In the genomic region with DNA sequence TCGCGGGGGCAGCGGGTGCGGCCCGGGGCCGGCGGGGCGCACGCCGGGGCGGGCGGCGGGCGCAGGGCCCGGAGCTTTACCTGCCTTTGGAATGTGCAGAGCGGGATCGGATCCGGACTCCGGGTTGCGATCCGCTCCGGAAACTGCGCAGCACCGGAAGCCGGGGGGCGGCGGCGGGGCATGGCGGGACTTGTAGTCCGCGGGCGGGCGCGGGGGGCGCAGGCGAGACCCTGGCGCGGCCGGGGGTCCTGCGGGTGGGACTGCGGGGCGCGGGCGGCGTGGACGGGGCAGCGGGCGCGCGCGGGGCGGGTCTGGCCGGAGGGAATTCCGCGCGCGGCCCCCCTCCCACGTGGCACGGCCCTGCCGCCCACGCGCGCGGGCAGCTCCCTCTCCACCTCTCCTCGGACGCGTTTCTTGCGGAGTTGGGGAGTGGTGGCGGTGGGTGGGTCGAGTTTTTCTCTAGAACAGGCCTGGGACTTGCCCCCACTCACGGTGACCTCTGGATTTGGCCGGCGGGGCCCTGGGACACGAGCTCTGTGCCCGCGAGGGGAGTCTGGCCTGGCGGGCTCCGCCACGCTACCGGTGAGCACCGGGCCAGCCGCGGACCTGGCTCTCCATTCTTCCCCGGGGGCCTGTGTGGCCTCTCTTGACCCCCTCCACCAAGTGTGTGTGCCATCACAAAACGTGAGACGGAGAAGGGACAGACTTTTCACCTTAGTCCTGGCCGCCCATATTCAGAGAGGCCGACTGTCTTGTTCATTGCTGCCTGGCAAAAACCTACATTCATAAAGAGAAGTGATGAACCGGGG, we compare ENCODE assay signal across 8 cellular contexts. TPM values are rescaled to one million over a fixed set of nuclear protein-coding genes. Genes with fewer than 3 reads are reported as not detected.
DNase-seq lines count a peak whose midpoint lies in the region; ATAC-seq, FAIRE-seq and TF ChIP-seq lines count a peak whose summit lies in the region.

A gene with protein sequence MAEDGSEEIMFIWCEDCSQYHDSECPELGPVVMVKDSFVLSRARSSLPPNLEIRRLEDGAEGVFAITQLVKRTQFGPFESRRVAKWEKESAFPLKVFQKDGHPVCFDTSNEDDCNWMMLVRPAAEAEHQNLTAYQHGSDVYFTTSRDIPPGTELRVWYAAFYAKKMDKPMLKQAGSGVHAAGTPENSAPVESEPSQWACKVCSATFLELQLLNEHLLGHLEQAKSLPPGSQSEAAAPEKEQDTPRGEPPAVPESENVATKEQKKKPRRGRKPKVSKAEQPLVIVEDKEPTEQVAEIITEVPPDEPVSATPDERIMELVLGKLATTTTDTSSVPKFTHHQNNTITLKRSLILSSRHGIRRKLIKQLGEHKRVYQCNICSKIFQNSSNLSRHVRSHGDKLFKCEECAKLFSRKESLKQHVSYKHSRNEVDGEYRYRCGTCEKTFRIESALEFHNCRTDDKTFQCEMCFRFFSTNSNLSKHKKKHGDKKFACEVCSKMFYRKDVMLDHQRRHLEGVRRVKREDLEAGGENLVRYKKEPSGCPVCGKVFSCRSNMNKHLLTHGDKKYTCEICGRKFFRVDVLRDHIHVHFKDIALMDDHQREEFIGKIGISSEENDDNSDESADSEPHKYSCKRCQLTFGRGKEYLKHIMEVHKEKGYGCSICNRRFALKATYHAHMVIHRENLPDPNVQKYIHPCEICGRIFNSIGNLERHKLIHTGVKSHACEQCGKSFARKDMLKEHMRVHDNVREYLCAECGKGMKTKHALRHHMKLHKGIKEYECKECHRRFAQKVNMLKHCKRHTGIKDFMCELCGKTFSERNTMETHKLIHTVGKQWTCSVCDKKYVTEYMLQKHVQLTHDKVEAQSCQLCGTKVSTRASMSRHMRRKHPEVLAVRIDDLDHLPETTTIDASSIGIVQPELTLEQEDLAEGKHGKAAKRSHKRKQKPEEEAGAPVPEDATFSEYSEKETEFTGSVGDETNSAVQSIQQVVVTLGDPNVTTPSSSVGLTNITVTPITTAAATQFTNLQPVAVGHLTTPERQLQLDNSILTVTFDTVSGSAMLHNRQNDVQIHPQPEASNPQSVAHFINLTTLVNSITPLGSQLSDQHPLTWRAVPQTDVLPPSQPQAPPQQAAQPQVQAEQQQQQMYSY (minus strand): TSS at position 155 of the 809 bp plus-strand sequence. CDS start 18,981 bp downstream, outside the sequence.

- no peaks in the 10 kb centered on the region for H3K36me3 Mint-ChIP-seq in CD14-positive monocyte

- H3K27me3 ChIP-seq in NT2/D1 (ENCODE audit: insufficient read depth, insufficient read length) (no peaks in the 10 kb centered on the region), endocrine pancreas (ENCODE audit: control insufficient read depth, insufficient read depth, low read length) (no peaks in the 10 kb centered on the region)

- no peak for FAIRE-seq in GM19239 (lab: Jason Lieb, UNC)

- H3K36me3 ChIP-seq in NT2/D1 (ENCODE audit: insufficient read depth, insufficient read length, low read length) (peaks cover 13% of the 10 kb centered on the region), endocrine pancreas (ENCODE audit: control insufficient read depth, insufficient read depth, low read length) (no peaks in the 10 kb centered on the region)

- H3K9me3 ChIP-seq in NT2/D1 (ENCODE audit: insufficient read depth, low read length), result no peaks in the 10 kb centered on the region
- no peaks in the 10 kb centered on the region for H3K9me3 ChIP-seq in endocrine pancreas (ENCODE audit: control insufficient read depth, low read length)

- peak within 1 kb of the TSS; percentile 90 for H3K4me3 ChIP-seq in NT2/D1 (ENCODE audit: insufficient read length, low read depth)
- H3K4me3 ChIP-seq in endocrine pancreas (ENCODE audit: control insufficient read depth, insufficient read depth, low read length), result peak within 1 kb of the TSS; percentile 83

- peak within 1 kb of the TSS; percentile 86 to 91 for H3K4me3 Mint-ChIP-seq in CD14-positive monocyte

- intact Hi-C loops in CD14-positive monocyte (cut with micrococcal nuclease), result loop anchor here (5.0 kb wide), 2 partner anchors 43 to 53 kb away; no protein-coding TSS in a partner anchor

- DNase-seq in CD14-positive monocyte (ENCODE audit: low spot score), result no peak
- DNase-seq in GM19239 (ENCODE audit: insufficient read length, low spot score), result peak; percentile 89
- peak; percentile 85 for DNase-seq in NT2/D1 (ENCODE audit: low read depth, low spot score)
- peak; percentile 38 for DNase-seq in activated CD8-positive, alpha-beta memory T cell treated with anti-CD3 and anti-CD28 coated beads, Interleukin-2, amount 50 U/mL, for 1 hour (ENCODE audit: extremely low read depth)
- peak; percentile 73 for DNase-seq in midbrain (lab: John Stamatoyannopoulos, UW)
- DNase-seq in stimulated activated CD8-positive, alpha-beta memory T cell treated with anti-CD3 and anti-CD28 coated beads, Interleukin-15, amount 100 ng/mL, for 48 hours (ENCODE audit: low read depth in 2 of 2), result peak; percentile 71 to 78

- no peak for TF ChIP-seq CTCF in CD14-positive monocyte (IDR thresholded peaks at IDR 0.05)

- H3K4me1 ChIP-seq in NT2/D1 (ENCODE audit: insufficient read depth, insufficient read length) (peaks cover 16% of the 10 kb centered on the region), endocrine pancreas (ENCODE audit: control insufficient read depth, insufficient read depth, low read length) (no peaks in the 10 kb centered on the region)

- H3K9ac ChIP-seq in NT2/D1 (ENCODE audit: insufficient read length, low read depth) (peak within 1 kb of the TSS; percentile 95), endocrine pancreas (ENCODE audit: control insufficient read depth, insufficient read depth, low read length) (peak within 1 kb of the TSS; percentile 76)

- peak; percentile 64 for ATAC-seq in HG03460 (IDR thresholded peaks at IDR 0.05; ENCODE audit: unreplicated experiment)

- peaks cover 2 to 3% (median 2%) of the 10 kb centered on the region in 3 donors for H3K27me3 Mint-ChIP-seq in CD14-positive monocyte (ENCODE audit: low read depth in 3 of 3)

- H3K4me1 Mint-ChIP-seq in CD14-positive monocyte, result peaks cover 25% of the 10 kb centered on the region

- no peaks in the 10 kb centered on the region for H3K9me3 Mint-ChIP-seq in CD14-positive monocyte

- H3K27ac Mint-ChIP-seq in CD14-positive monocyte, result peak within 1 kb of the TSS; percentile 48 to 91 (median 81)

RNA-seq across cellular contexts. Expression of the gene that starts here (rescaled TPM):
- polyA plus RNA-seq in CD14-positive monocyte, result under 1 TPM; 0.19 to 0.74 TPM
